ENCODE assay signal across 9 cellular contexts in the genomic region with DNA sequence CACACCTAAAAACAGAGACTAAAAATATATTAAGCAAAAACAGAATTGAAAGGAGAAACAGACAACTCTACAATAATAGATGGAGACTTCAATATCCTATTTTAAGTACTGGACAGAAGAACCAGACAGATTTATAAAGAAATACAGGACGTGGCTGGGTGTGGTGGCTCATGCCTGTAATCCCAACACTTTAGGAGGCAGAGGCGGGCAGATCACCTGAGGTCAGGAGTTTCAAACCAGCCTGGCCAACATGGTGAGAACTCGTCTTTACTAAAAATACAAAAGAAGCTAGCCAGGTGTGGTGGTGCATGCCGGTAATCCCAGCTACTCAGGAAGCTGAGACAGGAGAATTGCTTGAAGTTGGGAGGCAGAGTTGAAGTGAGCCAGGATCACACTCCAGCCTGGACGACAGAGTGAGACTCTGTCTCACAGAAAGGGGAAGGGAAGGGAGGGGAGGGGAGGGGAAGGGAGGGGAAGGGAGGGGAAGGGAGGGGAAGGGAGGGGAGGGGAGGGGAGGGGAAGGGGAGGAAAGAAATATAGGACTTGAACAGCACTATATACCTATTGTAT. TPM values are rescaled to one million over a fixed set of nuclear protein-coding genes. Genes with fewer than 3 reads are reported as not detected.
DNase-seq lines count a peak whose midpoint lies in the region; ATAC-seq and TF ChIP-seq lines count a peak whose summit lies in the region.
"Had no signal": no experiment of that assay in that cellular context is flagged by ENCODE, and none has a peak within 500 bp of the region (broad histone marks: within the 10 kb centered on the region; RNA-seq: fewer than 3 reads in every experiment).

No MANE protein-coding gene starts in this region.

- CTCF ChIA-PET in OCI-LY7 (lab: Charles Lee; ENCODE audit: unreplicated experiment) = interaction anchor here (1.0 kb wide), 1 partner anchor 10 kb away, joined by 5 read pairs; no protein-coding TSS in a partner anchor

- peak overlapping the region; percentile 48 for H3K4me3 ChIP-seq in OCI-LY7 (ENCODE audit: low read depth, low read length, poor library complexity, severe bottlenecking)
- peak overlapping the region; percentile 44 to 61 for H3K4me3 ChIP-seq in duodenal mucosa (ENCODE audit: low read depth in 1 of 2, low read length in 2 of 2)

- peaks cover 35% of the 10 kb centered on the region for H3K4me1 Mint-ChIP-seq in CD14-positive monocyte
- peaks cover 36 to 82% (median 70%) of the 10 kb centered on the region in 4 donors for H3K4me1 Mint-ChIP-seq in naive thymus-derived CD8-positive, alpha-beta T cell

- H3K27me3 ChIP-seq in duodenal mucosa (ENCODE audit: control insufficient read depth in 1 of 2, insufficient read depth in 2 of 2, low read length in 2 of 2) = no peaks in the 10 kb centered on the region

- H3K27ac ChIP-seq in OCI-LY7 (ENCODE audit: low read depth, low read length, poor library complexity, severe bottlenecking) = peak overlapping the region; percentile 41
- H3K27ac ChIP-seq in duodenal mucosa (ENCODE audit: low read depth, low read length) = peak overlapping the region; percentile 27

- peaks cover 16 to 20% of the 10 kb centered on the region in 2 donors for H3K36me3 Mint-ChIP-seq in CD14-positive monocyte
- H3K36me3 Mint-ChIP-seq in naive thymus-derived CD8-positive, alpha-beta T cell = peaks cover 23 to 34% (median 27%) of the 10 kb centered on the region in 3 donors

- intact Hi-C loops in CD14-positive monocyte (cut with micrococcal nuclease) = no loop called here
- intact Hi-C loops in OCI-LY7 (cut with micrococcal nuclease; ENCODE audit: unreplicated experiment) = no loop called here

- DNase-seq in CD14-positive monocyte (ENCODE audit: low spot score) = no peak
- no peak for DNase-seq in OCI-LY7 (ENCODE audit: low spot score)
- DNase-seq in naive thymus-derived CD8-positive, alpha-beta T cell = no peak
- no peak for DNase-seq in NCI-H1694 (lab: John Stamatoyannopoulos, UW)

- BruUV-seq in OCI-LY7 (replicated peaks; lab: Mats Ljungman, UMichigan) = no TSS peak

- H3K9me2 ChIP-seq in OCI-LY7 (ENCODE audit: insufficient read depth, low read length) = no peaks in the 10 kb centered on the region

- H3K9me3 ChIP-seq in OCI-LY7 (ENCODE audit: low read length) = peaks cover 43% of the 10 kb centered on the region; the same call in 1 of the 2 replicates
- peaks cover 6 to 7% of the 10 kb centered on the region in 2 donors for H3K9me3 ChIP-seq in duodenal mucosa (ENCODE audit: control insufficient read depth in 1 of 2, low read length in 2 of 2)

- peak overlapping the region; percentile 74 to 85 for H3K4me3 Mint-ChIP-seq in CD14-positive monocyte
- H3K4me3 Mint-ChIP-seq in naive thymus-derived CD8-positive, alpha-beta T cell = peak overlapping the region; percentile 44 to 77 (median 68)

- H2AFZ ChIP-seq in OCI-LY7 (ENCODE audit: low read length) = no peak overlapping the region

- no peak for TF ChIP-seq CTCF in CD14-positive monocyte (IDR thresholded peaks at IDR 0.05)
- no peak for TF ChIP-seq CTCF in OCI-LY7 (conservative IDR thresholded peaks at IDR 0.05; ENCODE audit: low read length)

- peaks cover 37% of the 10 kb centered on the region for H3K36me3 ChIP-seq in OCI-LY7 (ENCODE audit: insufficient read depth, low read length)
- peaks cover 0 to 6% of the 10 kb centered on the region in 2 donors for H3K36me3 ChIP-seq in duodenal mucosa (ENCODE audit: control insufficient read depth in 1 of 2, insufficient read depth in 2 of 2, low read length in 2 of 2)

- H3K27me3 Mint-ChIP-seq in CD14-positive monocyte (ENCODE audit: low read depth in 3 of 3) = no peaks in the 10 kb centered on the region
- no peaks in the 10 kb centered on the region for H3K27me3 Mint-ChIP-seq in naive thymus-derived CD8-positive, alpha-beta T cell

- H3K79me2 ChIP-seq in OCI-LY7 (ENCODE audit: insufficient read depth, low read depth, low read length) = peaks cover 95% of the 10 kb centered on the region

- H4K20me1 ChIP-seq in OCI-LY7 (ENCODE audit: insufficient read depth, low read length) = no peaks in the 10 kb centered on the region

- peaks cover 13 to 23% (median 20%) of the 10 kb centered on the region in 7 donors for H3K9me3 Mint-ChIP-seq in CD14-positive monocyte
- peaks cover 5 to 31% (median 20%) of the 10 kb centered on the region in 9 donors for H3K9me3 Mint-ChIP-seq in naive thymus-derived CD8-positive, alpha-beta T cell

- no peak for ATAC-seq in naive thymus-derived CD8-positive, alpha-beta T cell
- ATAC-seq in HG02970 (IDR thresholded peaks at IDR 0.05; ENCODE audit: low FRiP score, unreplicated experiment) = no peak
- no peak for ATAC-seq in HG03469 (IDR thresholded peaks at IDR 0.05; ENCODE audit: unreplicated experiment)
- no peak for ATAC-seq in HG03460 (IDR thresholded peaks at IDR 0.05; ENCODE audit: unreplicated experiment)
- ATAC-seq: Panc1 had no signal

- H3K9ac ChIP-seq in duodenal mucosa (ENCODE audit: low read depth in 1 of 2, low read length in 2 of 2) = peak overlapping the region in 1 of 2 donors; percentile 38

- H3K4me1 ChIP-seq in OCI-LY7 (ENCODE audit: insufficient read depth, low read length, poor library complexity, severe bottlenecking) (peaks cover 34% of the 10 kb centered on the region), duodenal mucosa (ENCODE audit: control insufficient read depth in 1 of 2, insufficient read depth in 2 of 2, low read length in 2 of 2) (peaks cover 5 to 14% of the 10 kb centered on the region in 2 donors)

- POLR2A ChIA-PET in OCI-LY7 (lab: Charles Lee) = interaction anchor here (0.6 to 2.4 kb wide), 18 partner anchors 9 to 314 kb away, joined by 3 to 23 read pairs (median 4); no protein-coding TSS in a partner anchor
- POLR2A ChIA-PET in naive thymus-derived CD8-positive, alpha-beta T cell (lab: Charles Lee) = interaction anchor here (0.6 to 1.4 kb wide), 2 partner anchors 21 kb away, joined by 3 to 6 read pairs; no protein-coding TSS in a partner anchor

- H3K27ac Mint-ChIP-seq in CD14-positive monocyte = peak overlapping the region; percentile 76 to 93 (median 85)
- peak overlapping the region; percentile 62 to 90 (median 81) for H3K27ac Mint-ChIP-seq in naive thymus-derived CD8-positive, alpha-beta T cell

- H3K4me2 ChIP-seq in OCI-LY7 (ENCODE audit: low read length) = peak overlapping the region; percentile 70

RNA-seq across cellular contexts. Expression of gene CDK17, which starts 53.0 kb away (rescaled TPM):
- 1 to 10 TPM; 3.6 to 6.4 TPM for polyA plus RNA-seq in CD14-positive monocyte
- 34.5 and 36.3 TPM in 2 replicates for total RNA-seq in OCI-LY7 (2014; rRNA removed; shearing (Covaris generic))
- 42.1 and 43.4 TPM in 2 replicates for total RNA-seq in OCI-LY7 (2022)
- 10 to 100 TPM; 73.2 to 75.6 TPM for total RNA-seq in naive thymus-derived CD8-positive, alpha-beta T cell
- 10 to 100 TPM; 22.1 to 32.2 (median 26.6) TPM for polyA plus RNA-seq in naive thymus-derived CD8-positive, alpha-beta T cell
